In genomic region chr3:115475178-115476041, GRCh38 we compare ENCODE assay signal across 1 cellular context.
TF ChIP-seq lines count a peak whose summit lies in the region.

No MANE protein-coding gene starts in this region.

TF ChIP-seq in WTC11, 78 proteins besides CTCF, POLR2A, EP300 and RAD21 (continued from another document):
- TF ChIP-seq ZNF512 (CRISPR knock-in tag; IDR thresholded peaks at IDR 0.05; ENCODE audit: borderline replicate concordance): no peak
- no peak for TF ChIP-seq NFATC4 (CRISPR knock-in tag; IDR thresholded peaks at IDR 0.05)
- TF ChIP-seq, protein P1, sequence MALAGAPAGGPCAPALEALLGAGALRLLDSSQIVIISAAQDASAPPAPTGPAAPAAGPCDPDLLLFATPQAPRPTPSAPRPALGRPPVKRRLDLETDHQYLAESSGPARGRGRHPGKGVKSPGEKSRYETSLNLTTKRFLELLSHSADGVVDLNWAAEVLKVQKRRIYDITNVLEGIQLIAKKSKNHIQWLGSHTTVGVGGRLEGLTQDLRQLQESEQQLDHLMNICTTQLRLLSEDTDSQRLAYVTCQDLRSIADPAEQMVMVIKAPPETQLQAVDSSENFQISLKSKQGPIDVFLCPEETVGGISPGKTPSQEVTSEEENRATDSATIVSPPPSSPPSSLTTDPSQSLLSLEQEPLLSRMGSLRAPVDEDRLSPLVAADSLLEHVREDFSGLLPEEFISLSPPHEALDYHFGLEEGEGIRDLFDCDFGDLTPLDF (CRISPR knock-in tag; IDR thresholded peaks at IDR 0.05): no peak
- TF ChIP-seq, protein P2, sequence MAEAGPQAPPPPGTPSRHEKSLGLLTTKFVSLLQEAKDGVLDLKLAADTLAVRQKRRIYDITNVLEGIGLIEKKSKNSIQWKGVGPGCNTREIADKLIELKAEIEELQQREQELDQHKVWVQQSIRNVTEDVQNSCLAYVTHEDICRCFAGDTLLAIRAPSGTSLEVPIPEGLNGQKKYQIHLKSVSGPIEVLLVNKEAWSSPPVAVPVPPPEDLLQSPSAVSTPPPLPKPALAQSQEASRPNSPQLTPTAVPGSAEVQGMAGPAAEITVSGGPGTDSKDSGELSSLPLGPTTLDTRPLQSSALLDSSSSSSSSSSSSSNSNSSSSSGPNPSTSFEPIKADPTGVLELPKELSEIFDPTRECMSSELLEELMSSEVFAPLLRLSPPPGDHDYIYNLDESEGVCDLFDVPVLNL (CRISPR knock-in tag; IDR thresholded peaks at IDR 0.05; ENCODE audit: borderline replicate concordance, low read depth): no peak
- no peak for TF ChIP-seq JUN (CRISPR knock-in tag; IDR thresholded peaks at IDR 0.05)
- TF ChIP-seq IRF2 (CRISPR knock-in tag; IDR thresholded peaks at IDR 0.05; ENCODE audit: borderline replicate concordance, low read depth): no peak
- TF ChIP-seq ZBTB21 (CRISPR knock-in tag; IDR thresholded peaks at IDR 0.05; ENCODE audit: borderline replicate concordance): no peak
- TF ChIP-seq CBFB (CRISPR knock-in tag; IDR thresholded peaks at IDR 0.05; ENCODE audit: low read depth): no peak
- TF ChIP-seq OVOL2 (CRISPR knock-in tag; IDR thresholded peaks at IDR 0.05; ENCODE audit: borderline replicate concordance): no peak
